3 cellular contexts compared by ENCODE assay signal in the genomic region with DNA sequence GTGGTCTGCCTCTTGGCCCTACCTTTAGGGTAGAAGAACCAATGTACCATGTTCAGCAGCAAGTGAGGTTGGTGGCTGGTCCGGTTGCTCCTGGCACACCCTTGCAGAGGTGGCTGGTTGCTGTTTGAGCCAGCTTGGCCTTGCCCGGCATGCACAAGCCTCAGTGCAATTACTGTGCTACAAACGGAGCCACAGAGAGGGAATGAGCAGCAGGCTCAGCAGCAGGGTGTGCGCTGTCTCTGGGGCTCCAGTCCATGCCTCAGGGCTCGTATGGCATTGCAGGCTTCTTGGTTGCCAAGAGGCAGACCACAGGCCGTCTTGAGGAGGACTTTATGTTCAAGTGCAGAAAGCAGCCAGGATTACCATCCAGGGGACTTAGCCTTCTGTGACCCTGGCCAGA. TPM values are rescaled to one million over a fixed set of nuclear protein-coding genes. Genes with fewer than 3 reads are reported as not detected.
"Had no signal": no experiment of that assay in that cellular context is flagged by ENCODE, and none has a peak within 500 bp of the region (broad histone marks: within the 10 kb centered on the region; RNA-seq: fewer than 3 reads in every experiment).

No MANE protein-coding gene starts in this region.

RNA-seq across cellular contexts. Expression of gene POTEJ, which starts 53.3 kb away (rescaled TPM):
- total RNA-seq: H1, HFFc6, HT1080 had no signal
